ENCODE assay signal across 8 cellular contexts in the genomic region with DNA sequence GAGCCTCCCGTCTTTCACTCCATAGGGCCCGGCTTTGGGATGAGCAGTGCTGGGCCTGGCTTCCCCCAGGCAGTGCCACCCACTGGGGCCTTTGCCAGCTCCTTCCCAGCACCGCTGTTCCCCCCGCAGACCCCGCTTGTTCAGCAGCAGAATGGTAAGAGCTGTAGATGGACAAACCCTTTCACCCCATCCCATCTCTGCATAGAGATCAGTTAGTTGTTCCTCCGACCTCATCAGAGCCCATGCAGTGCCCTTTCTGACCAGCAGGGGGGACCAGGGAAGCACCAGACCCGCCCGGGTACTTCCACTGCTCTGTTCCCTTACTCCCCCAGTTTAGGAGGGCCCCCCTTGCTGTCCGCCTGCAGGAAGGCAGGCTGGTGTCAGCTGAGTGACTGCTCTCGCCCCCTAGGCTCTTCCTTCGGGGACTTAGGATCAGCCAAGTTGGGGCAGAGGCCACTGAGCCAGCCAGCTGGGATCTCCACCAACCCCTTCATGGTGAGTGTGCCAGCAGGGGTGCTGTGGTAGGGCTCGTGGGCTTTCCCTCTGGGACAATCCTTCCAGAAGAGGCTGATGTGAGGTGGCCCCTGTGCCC. TPM values are rescaled to one million over a fixed set of nuclear protein-coding genes. Genes with fewer than 3 reads are reported as not detected.
A peak's percentile ranks its signal among the peaks of the same experiment; 100 is the strongest.
DNase-seq lines count a peak whose midpoint lies in the region; FAIRE-seq and TF ChIP-seq lines count a peak whose summit lies in the region.

No MANE protein-coding gene starts in this region.

- DNase-seq in 8988T, result peak; percentile 88
- peak; percentile 83 for DNase-seq in GM12892 (ENCODE audit: insufficient read length)
- DNase-seq in NCI-H2196 treated with DMSO at 0.1 percent for 48 hours (lab: John Stamatoyannopoulos, UW; ENCODE audit: unreplicated experiment), result peak; percentile 29
- DNase-seq in activated CD4-positive, alpha-beta T cell treated with anti-CD3 and anti-CD28 coated beads, Interleukin-2, amount 10 ng/mL, durations not matched to agents 24 days and 14 days, result peak; percentile 95
- no peak for DNase-seq in coronary artery (ENCODE audit: low spot score)
- DNase-seq in lower leg skin (ENCODE audit: low spot score in 2 of 2), result peak; percentile 84 to 97
- DNase-seq in stimulated activated CD8-positive, alpha-beta memory T cell treated with anti-CD3 and anti-CD28 coated beads, Interleukin-15, amount 100 ng/mL, for 24 hours (ENCODE audit: low read depth), result peak; percentile 71
- no peak for DNase-seq in globus pallidus (ENCODE audit: low spot score)

- peaks cover 23% of the 10 kb centered on the region for H3K4me1 Mint-ChIP-seq in activated CD4-positive, alpha-beta T cell treated with anti-CD3 and anti-CD28 coated beads, Interleukin-2, amount 10 ng/mL, durations not matched to agents 24 days and 14 days

- no peak overlapping the region for H3K27ac ChIP-seq in coronary artery

- 30 to 32% methylated on average over 12 of the region's 12 CpGs for WGBS in lower leg skin, 2 donors

- H3K36me3 Mint-ChIP-seq in activated CD4-positive, alpha-beta T cell treated with anti-CD3 and anti-CD28 coated beads, Interleukin-2, amount 10 ng/mL, durations not matched to agents 24 days and 14 days (ENCODE audit: low read depth), result peaks cover 29% of the 10 kb centered on the region

- no peaks in the 10 kb centered on the region for H3K27me3 Mint-ChIP-seq in activated CD4-positive, alpha-beta T cell treated with anti-CD3 and anti-CD28 coated beads, Interleukin-2, amount 10 ng/mL, durations not matched to agents 24 days and 14 days

- H3K4me3 Mint-ChIP-seq in activated CD4-positive, alpha-beta T cell treated with anti-CD3 and anti-CD28 coated beads, Interleukin-2, amount 10 ng/mL, durations not matched to agents 24 days and 14 days, result no peak overlapping the region

- H3K9me3 Mint-ChIP-seq in activated CD4-positive, alpha-beta T cell treated with anti-CD3 and anti-CD28 coated beads, Interleukin-2, amount 10 ng/mL, durations not matched to agents 24 days and 14 days, result no peaks in the 10 kb centered on the region

- H3K4me3 ChIP-seq in coronary artery (no peak overlapping the region), lower leg skin (ENCODE audit: low read depth, poor library complexity, severe bottlenecking) (no peak overlapping the region)

- peak overlapping the region; percentile 3 for H3K27ac Mint-ChIP-seq in activated CD4-positive, alpha-beta T cell treated with anti-CD3 and anti-CD28 coated beads, Interleukin-2, amount 10 ng/mL, durations not matched to agents 24 days and 14 days

- peak; percentile 68 for FAIRE-seq in GM12892 (lab: Jason Lieb, UNC)

- TF ChIP-seq POLR2A in GM12892 (IDR thresholded peaks at IDR 0.05; ENCODE audit: low read depth, low read length), result no peak
- TF ChIP-seq POLR2A in lower leg skin (IDR thresholded peaks at IDR 0.05), result no peak

- TF ChIP-seq CTCF in coronary artery (IDR thresholded peaks at IDR 0.05) (peak; percentile 90), lower leg skin (IDR thresholded peaks at IDR 0.05) (peak in 1 of 3 donors; percentile 89)

- intact Hi-C loops in activated CD4-positive, alpha-beta T cell treated with anti-CD3 and anti-CD28 coated beads, Interleukin-2, amount 10 ng/mL, durations not matched to agents 24 days and 14 days (cut with micrococcal nuclease), result loop anchor here (1.0 kb wide), 2 partner anchors 126 to 161 kb away; no protein-coding TSS in a partner anchor
- intact Hi-C loops in lower leg skin (cut with DNase I; ENCODE audit: low total_unique reads), result loop anchor here (10.0 kb wide), 1 partner anchor 291 kb away; a partner anchor contains a TSS

RNA-seq across cellular contexts. Expression of a gene that starts 9.8 kb away (rescaled TPM):
- 1.4 TPM for polyA plus RNA-seq in GM12892 (2012; ENCODE audit: missing spikeins)
- 9.2 and 11.3 TPM in 2 replicates for total RNA-seq in activated CD4-positive, alpha-beta T cell treated with anti-CD3 and anti-CD28 coated beads, Interleukin-2, amount 10 ng/mL, durations not matched to agents 24 days and 14 days
- total RNA-seq in lower leg skin, result 1 to 10 TPM in 2 of 4 donors, not detected in 2; 1.3 to 1.7 TPM

RNA-seq across cellular contexts. Expression of a gene that starts 22.0 kb away (rescaled TPM):
- polyA plus RNA-seq in GM12892 (2012; ENCODE audit: missing spikeins), result 13.7 TPM
- 86.0 and 89.2 TPM in 2 replicates for total RNA-seq in activated CD4-positive, alpha-beta T cell treated with anti-CD3 and anti-CD28 coated beads, Interleukin-2, amount 10 ng/mL, durations not matched to agents 24 days and 14 days
- 10 to 100 TPM; 42.0 to 82.2 (median 63.7) TPM for total RNA-seq in lower leg skin

RNA-seq across cellular contexts. Expression of a gene that starts 22.2 kb away (rescaled TPM):
- 0.23 TPM for polyA plus RNA-seq in GM12892 (2012; ENCODE audit: missing spikeins)
- 0.38 and 0.42 TPM in 2 replicates for total RNA-seq in activated CD4-positive, alpha-beta T cell treated with anti-CD3 and anti-CD28 coated beads, Interleukin-2, amount 10 ng/mL, durations not matched to agents 24 days and 14 days
- total RNA-seq in lower leg skin, result 1 to 10 TPM in 2 of 4 donors, under 1 TPM in 2; 0.15 to 4.3 (median 0.99) TPM

RNA-seq across cellular contexts. Expression of a gene that starts 24.9 kb away (rescaled TPM):
- 12.4 TPM for polyA plus RNA-seq in GM12892 (2012; ENCODE audit: missing spikeins)
- 112 and 114 TPM in 2 replicates for total RNA-seq in activated CD4-positive, alpha-beta T cell treated with anti-CD3 and anti-CD28 coated beads, Interleukin-2, amount 10 ng/mL, durations not matched to agents 24 days and 14 days
- total RNA-seq in lower leg skin, result 10 to 100 TPM; 47.1 to 62.7 (median 58.6) TPM

RNA-seq across cellular contexts. Expression of a gene that starts 38.3 kb away (rescaled TPM):
- polyA plus RNA-seq in GM12892 (2012; ENCODE audit: missing spikeins), result 0.70 TPM
- total RNA-seq in activated CD4-positive, alpha-beta T cell treated with anti-CD3 and anti-CD28 coated beads, Interleukin-2, amount 10 ng/mL, durations not matched to agents 24 days and 14 days, result 4.8 and 5.0 TPM in 2 replicates
- 10 to 100 TPM in 1 of 4 donors, 1 to 10 TPM in 3; 4.9 to 47.6 (median 7.3) TPM for total RNA-seq in lower leg skin

Comparison
In these comparisons a context has a peak if more than half of its experiments do, and no peak if none do; other contexts are left out.
1. DNase-seq: peak in 8988T (single experiment), GM12892 (single experiment), NCI-H2196 treated with DMSO at 0.1 percent for 48 hours (single experiment), activated CD4-positive, alpha-beta T cell treated with anti-CD3 and anti-CD28 coated beads, Interleukin-2, amount 10 ng/mL, durations not matched to agents 24 days and 14 days (single experiment), lower leg skin (2 of 2) and stimulated activated CD8-positive, alpha-beta memory T cell treated with anti-CD3 and anti-CD28 coated beads, Interleukin-15, amount 100 ng/mL, for 24 hours (single experiment); none in coronary artery (single experiment) and globus pallidus (single experiment).